Comparison of ENCODE assay signal across 8 cellular contexts in genomic region chr2:144703852-144704324, GRCh38.
DNase-seq lines count a peak whose midpoint lies in the region; ATAC-seq and TF ChIP-seq lines count a peak whose summit lies in the region.

No MANE protein-coding gene starts in this region.

- no peak overlapping the region for H3K4me3 ChIP-seq in left ventricle myocardium inferior
- H3K4me3 ChIP-seq in heart right ventricle: no peak overlapping the region
- no peak overlapping the region for H3K4me3 ChIP-seq in effector memory CD4-positive, alpha-beta T cell (ENCODE audit: insufficient read depth, low read depth, low read length, poor library complexity, severe bottlenecking)

- H3K9me3 ChIP-seq in left ventricle myocardium inferior (replicated peaks) (no peaks in the 10 kb centered on the region), heart right ventricle (no peaks in the 10 kb centered on the region)
- H3K9me3 ChIP-seq in effector memory CD4-positive, alpha-beta T cell (ENCODE audit: control insufficient read depth, low read length): no peaks in the 10 kb centered on the region

- intact Hi-C loops in Right ventricle myocardium inferior (cut with DNase I) (loop anchor here (10.0 kb wide), 1 partner anchor 179 kb away; the partner anchor contains the start of gene ZEB2), left ventricle myocardium inferior (cut with micrococcal nuclease) (no loop called here), heart right ventricle (cut with DNase I) (no loop called here)

- H3K4me1 ChIP-seq in left ventricle myocardium inferior (no peaks in the 10 kb centered on the region), heart right ventricle (peaks cover 0 to 57% (median 0%) of the 10 kb centered on the region in 9 donors)
- no peaks in the 10 kb centered on the region for H3K4me1 ChIP-seq in effector memory CD4-positive, alpha-beta T cell (ENCODE audit: control insufficient read depth, insufficient read depth, low read length, poor library complexity, severe bottlenecking)

- no peak for TF ChIP-seq CTCF in left ventricle myocardium inferior (IDR thresholded peaks at IDR 0.05; ENCODE audit: borderline replicate concordance)
- TF ChIP-seq CTCF in heart right ventricle (IDR thresholded peaks at IDR 0.05): no peak

- H3K27me3 ChIP-seq in left ventricle myocardium inferior (ENCODE audit: low read depth) (no peaks in the 10 kb centered on the region), heart right ventricle (no peaks in the 10 kb centered on the region)
- no peaks in the 10 kb centered on the region for H3K27me3 ChIP-seq in effector memory CD4-positive, alpha-beta T cell (replicated peaks; ENCODE audit: control insufficient read depth, insufficient read depth, low read length, poor library complexity, severe bottlenecking)

- no peaks in the 10 kb centered on the region for H3K36me3 ChIP-seq in left ventricle myocardium inferior
- H3K36me3 ChIP-seq in heart right ventricle: no peaks in the 10 kb centered on the region
- H3K36me3 ChIP-seq in effector memory CD4-positive, alpha-beta T cell (ENCODE audit: control insufficient read depth, insufficient read depth, low read length): no peaks in the 10 kb centered on the region

- WGBS in heart right ventricle, 2 donors: 66 to 78% methylated on average over 5 of the region's 5 CpGs

- DNase-seq in Right ventricle myocardium inferior (ENCODE audit: missing footprints) (peak; percentile 60), left ventricle myocardium inferior (no peak), SIG-M5 (lab: John Stamatoyannopoulos, UW) (peak; percentile 100), heart right ventricle (peak in 1 of 2 donors; percentile 10), globus pallidus (ENCODE audit: low spot score) (no peak)
- no peak for DNase-seq in effector memory CD4-positive, alpha-beta T cell
- DNase-seq in stimulated activated naive CD4-positive, alpha-beta T cell (lab: John Stamatoyannopoulos, UW): no peak
- no peak for DNase-seq in central memory CD4-positive, alpha-beta T cell

- ATAC-seq in Right ventricle myocardium inferior (peak; percentile 71), heart right ventricle (peak in 6 of 8 donors; percentile 11 to 79 (median 45))

- H3K27ac ChIP-seq in left ventricle myocardium inferior (replicated peaks) (no peak overlapping the region), heart right ventricle (peak overlapping the region in 1 of 10 donors; percentile 88)
- H3K27ac ChIP-seq in effector memory CD4-positive, alpha-beta T cell (ENCODE audit: insufficient read depth, low read length, poor library complexity, severe bottlenecking): no peak overlapping the region

Comparison
In these comparisons a context has a peak if more than half of its experiments do, and no peak if none do; other contexts are left out.
1. DNase-seq: peak in Right ventricle myocardium inferior (single experiment) and SIG-M5 (single experiment); none in left ventricle myocardium inferior (single experiment), effector memory CD4-positive, alpha-beta T cell (0 of 3), stimulated activated naive CD4-positive, alpha-beta T cell (0 of 6), globus pallidus (single experiment) and central memory CD4-positive, alpha-beta T cell (single experiment).